ENCODE assay signal across 8 cellular contexts in the genomic region with DNA sequence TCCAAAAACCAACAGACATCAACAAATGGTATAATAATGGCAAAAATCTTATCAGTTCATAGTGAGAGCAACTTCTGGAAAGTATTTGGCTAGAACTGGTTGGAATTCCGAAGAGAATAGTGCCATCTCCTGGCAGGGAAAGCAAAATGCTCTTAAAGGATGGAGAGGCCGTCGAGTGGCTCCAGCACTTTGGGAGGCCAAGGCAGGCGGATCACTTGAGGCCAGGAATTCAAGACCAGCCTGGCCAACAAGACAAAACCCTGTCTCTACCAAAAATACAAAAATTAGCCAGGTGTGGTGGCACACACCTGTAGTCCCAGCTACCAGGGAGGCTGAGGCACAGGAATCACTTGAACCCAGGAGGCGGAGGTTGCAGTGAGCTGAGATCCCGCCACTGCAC. TPM values are rescaled to one million over a fixed set of nuclear protein-coding genes. Genes with fewer than 3 reads are reported as not detected.
A peak's percentile ranks its signal among the peaks of the same experiment; 100 is the strongest.
DNase-seq lines count a peak whose midpoint lies in the region; ATAC-seq and TF ChIP-seq lines count a peak whose summit lies in the region.
"Not testable (repeated sequence)": the region's sequence is repeated elsewhere in the genome, so short reads cannot be mapped to it uniquely, and the experiment has no call there.

No MANE protein-coding gene starts in this region.

- dilution Hi-C loops in mammary epithelial cell (cut with HindIII; ENCODE audit: low sequenced_read_pairs): not testable (repeated sequence)

- not testable (repeated sequence) for H2AFZ ChIP-seq in mammary epithelial cell (ENCODE audit: low read depth, low read length)

- BruUV-seq in mammary epithelial cell (replicated peaks; lab: Mats Ljungman, UMichigan): not testable (repeated sequence)

- H3K4me1 ChIP-seq in mammary epithelial cell (ENCODE audit: insufficient read depth, low read length); mucosa of descending colon (ENCODE audit: low read depth); upper lobe of right lung: not testable (repeated sequence)

- peaks cover 36% of the 10 kb centered on the region for H3K36me3 ChIP-seq in mammary epithelial cell (ENCODE audit: insufficient read depth, low read length)
- H3K36me3 ChIP-seq in mucosa of descending colon (ENCODE audit: low read depth): peaks cover 14% of the 10 kb centered on the region
- peaks cover 89% of the 10 kb centered on the region for H3K36me3 ChIP-seq in upper lobe of right lung

- H3K4me3 ChIP-seq in HFF-Myc (replicated peaks; ENCODE audit: low read depth, low read length); mammary epithelial cell (replicated peaks in 1 of 3; ENCODE audit: insufficient read depth in 1 of 3, low read depth in 2 of 3, low read length in 3 of 3); mucosa of descending colon; upper lobe of right lung: not testable (repeated sequence)

- CTCF ChIA-PET in mammary epithelial cell (lab: Charles Lee; ENCODE audit: low non-redundant PET): not testable (repeated sequence)

- not testable (repeated sequence) for H3K9me3 ChIP-seq in mammary epithelial cell (replicated peaks; ENCODE audit: insufficient read depth, low read length); mucosa of descending colon; upper lobe of right lung

- H3K9ac ChIP-seq in mammary epithelial cell (ENCODE audit: insufficient read depth, low read length): not testable (repeated sequence)

- not testable (repeated sequence) for H3K27ac ChIP-seq in mammary epithelial cell (ENCODE audit: insufficient read depth, low read depth, low read length); upper lobe of right lung

- not testable (repeated sequence) for H3K4me2 ChIP-seq in mammary epithelial cell (ENCODE audit: insufficient read depth, low read depth, low read length)

- peaks cover 26% of the 10 kb centered on the region for H3K79me2 ChIP-seq in mammary epithelial cell (ENCODE audit: insufficient read depth, low read length)

- DNase-seq in DMS114 treated with DMSO at 0.1 percent for 48 hours (lab: John Stamatoyannopoulos, UW; ENCODE audit: unreplicated experiment) (peak; percentile 38), NCI-H2196 treated with DMSO at 0.1 percent for 48 hours (lab: John Stamatoyannopoulos, UW; ENCODE audit: unreplicated experiment) (peak; percentile 47), mammary epithelial cell (peak; percentile 32), mucosa of descending colon (peak in 1 of 3 donors; percentile 41)
- not testable (repeated sequence) for DNase-seq in HFF-Myc (ENCODE audit: extremely low read depth, low read depth); Right ventricle myocardium superior; upper lobe of right lung

- not testable (repeated sequence) for H3K27me3 ChIP-seq in mammary epithelial cell (ENCODE audit: insufficient read depth, low read length); upper lobe of right lung

- peak; percentile 50 for TF ChIP-seq CTCF in HFF-Myc (IDR thresholded peaks at IDR 0.05; ENCODE audit: low read depth, low read length, missing control alignments)
- TF ChIP-seq CTCF in mammary epithelial cell (conservative IDR thresholded peaks at IDR 0.05 in 1 of 2, IDR thresholded peaks at IDR 0.05 in 1 of 2; ENCODE audit: extremely low read depth in 1 of 2, insufficient read depth in 1 of 2, low read depth in 1 of 2, low read length in 2 of 2): peak; percentile 38 to 56
- not testable (repeated sequence) for TF ChIP-seq CTCF in mucosa of descending colon (IDR thresholded peaks at IDR 0.05)
- peak; percentile 62 for TF ChIP-seq CTCF in upper lobe of right lung (IDR thresholded peaks at IDR 0.05)

- intact Hi-C loops in mammary epithelial cell (cut with micrococcal nuclease): loop anchor here (1.0 kb wide), 1 partner anchor 85 kb away; no protein-coding TSS in a partner anchor
- intact Hi-C loops in Right ventricle myocardium superior (cut with DNase I): loop anchor here (5.0 kb wide), 1 partner anchor 83 kb away; no protein-coding TSS in a partner anchor
- intact Hi-C loops in mucosa of descending colon (cut with DNase I, micrococcal nuclease); upper lobe of right lung (cut with DNase I): not testable (repeated sequence)

- in situ Hi-C loops in mammary epithelial cell (cut with MboI; ENCODE audit: low sequenced_read_pairs in 2 of 2): loop anchor here (5.0 to 10.0 kb wide), 2 partner anchors 80 to 88 kb away; no protein-coding TSS in a partner anchor

- ATAC-seq in SK-N-SH treated with all-trans-retinoic acid at 6 μM for 48 hours: peak; percentile 93
- ATAC-seq in Right ventricle myocardium superior (ENCODE audit: poor library complexity): peak; percentile 57
- peak; percentile 74 for ATAC-seq in mucosa of descending colon
- ATAC-seq in upper lobe of right lung: peak; percentile 84

- H4K20me1 ChIP-seq in mammary epithelial cell (ENCODE audit: insufficient read depth, low read length): not testable (repeated sequence)

- WGBS in mammary epithelial cell (ENCODE audit: low coverage, missing lambda C conversion rate): 63% methylated on average over 6 of the region's 6 CpGs

RNA-seq across cellular contexts. Expression of a gene that starts 14.7 kb away (rescaled TPM):
- total RNA-seq in mammary epithelial cell (10 to 100 TPM; 55.7 to 73.8 TPM), Right ventricle myocardium superior (23.5 TPM), mucosa of descending colon (10 to 100 TPM; 38.3 to 47.1 (median 44.7) TPM), upper lobe of right lung (48.7 TPM)
- polyA plus RNA-seq in mammary epithelial cell: 45.0 TPM
- 304 TPM for polyA minus RNA-seq in mammary epithelial cell

RNA-seq across cellular contexts. Expression of a gene that starts 28.2 kb away (rescaled TPM):
- total RNA-seq in mammary epithelial cell (10 to 100 TPM; 11.2 to 17.5 TPM), Right ventricle myocardium superior (8.7 TPM), mucosa of descending colon (10 to 100 TPM; 21.5 to 37.9 (median 28.1) TPM), upper lobe of right lung (44.8 TPM)
- polyA plus RNA-seq in mammary epithelial cell: 4.5 TPM
- polyA minus RNA-seq in mammary epithelial cell: 10.5 TPM

RNA-seq across cellular contexts. Expression of a gene that starts 30.2 kb away (rescaled TPM):
- total RNA-seq in mammary epithelial cell: 10 to 100 TPM; 21.5 to 29.0 TPM
- 15.6 TPM for polyA plus RNA-seq in mammary epithelial cell
- 77.3 TPM for polyA minus RNA-seq in mammary epithelial cell
- total RNA-seq in Right ventricle myocardium superior: 25.4 TPM
- total RNA-seq in mucosa of descending colon: 10 to 100 TPM in 1 of 3 donors, 1 to 10 TPM in 2; 2.0 to 34.1 (median 8.7) TPM
- 22.4 TPM for total RNA-seq in upper lobe of right lung

RNA-seq across cellular contexts. Expression of a gene that starts 37.5 kb away (rescaled TPM):
- 10 to 100 TPM; 34.0 to 42.1 TPM for total RNA-seq in mammary epithelial cell
- 27.0 TPM for polyA plus RNA-seq in mammary epithelial cell
- polyA minus RNA-seq in mammary epithelial cell: 11.9 TPM
- total RNA-seq in Right ventricle myocardium superior: 46.5 TPM
- total RNA-seq in mucosa of descending colon: 10 to 100 TPM; 13.7 to 35.7 (median 15.3) TPM
- 29.1 TPM for total RNA-seq in upper lobe of right lung
